In the genomic region with DNA sequence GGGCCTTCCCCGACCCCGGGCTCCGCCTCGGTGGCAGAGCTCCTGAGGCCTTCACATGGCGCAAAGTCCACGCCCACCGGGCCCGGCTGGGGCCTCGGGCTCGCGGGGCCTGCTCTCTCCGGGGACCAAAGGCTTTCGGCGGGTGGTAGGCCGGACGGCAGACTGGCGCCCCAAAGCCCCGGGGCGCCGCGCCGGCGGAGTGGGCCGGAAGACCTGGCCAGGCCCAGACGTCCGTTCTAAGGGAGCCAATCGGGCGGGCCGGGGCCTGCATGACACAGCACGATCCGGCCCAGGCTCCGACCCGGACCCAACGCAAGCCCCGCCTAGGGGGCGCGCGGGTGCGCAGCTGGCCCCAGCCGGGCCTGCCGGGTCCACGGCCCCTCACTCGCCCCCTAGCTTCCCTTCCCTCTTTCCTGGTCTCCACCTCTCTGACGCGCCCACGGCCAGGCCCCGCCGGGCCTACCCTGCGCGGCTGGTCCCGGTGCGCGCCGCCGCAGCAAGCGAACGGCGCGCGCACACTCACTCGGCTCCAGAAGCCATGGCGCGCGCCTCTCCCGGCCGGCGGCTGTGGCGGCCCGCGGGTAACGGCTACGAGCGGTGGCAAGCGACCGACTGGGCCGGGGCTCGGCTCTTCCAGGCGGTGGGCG, we compare ENCODE assay signal across 8 cellular contexts. TPM values are rescaled to one million over a fixed set of nuclear protein-coding genes. Genes with fewer than 3 reads are reported as not detected.
DNase-seq lines count a peak whose midpoint lies in the region; ATAC-seq and TF ChIP-seq lines count a peak whose summit lies in the region.

No MANE protein-coding gene starts in this region.

- BruUV-seq in Caco-2 (replicated peaks; lab: Mats Ljungman, UMichigan), result no TSS peak

- ATAC-seq in GM19463 (IDR thresholded peaks at IDR 0.05; ENCODE audit: unreplicated experiment), result peak; percentile 53

- CTCF ChIA-PET in Caco-2 (lab: Charles Lee), result interaction anchor here (0.5 to 2.2 kb wide), 17 partner anchors 9 to 1119 kb away, joined by 3 to 9 read pairs (median 4); a partner anchor contains a TSS

- peak overlapping the region; percentile 94 to 98 for H3K9ac ChIP-seq in mucosa of rectum (ENCODE audit: low read depth in 1 of 2, low read length in 2 of 2)

- H3K27me3 ChIP-seq in Caco-2 (replicated peaks; ENCODE audit: control insufficient read depth, insufficient read depth, low read length), result no peaks in the 10 kb centered on the region
- H3K27me3 ChIP-seq in mucosa of rectum (ENCODE audit: control insufficient read depth in 2 of 2, insufficient read depth in 2 of 2, low read length in 2 of 2), result no peaks in the 10 kb centered on the region

- H3K4me3 ChIP-seq in Caco-2 (ENCODE audit: low read depth, low read length) (peak overlapping the region; percentile 73), epithelial cell of proximal tubule (ENCODE audit: low read depth, low read length) (peak overlapping the region; percentile 93), mucosa of rectum (ENCODE audit: low read length in 2 of 2) (peak overlapping the region; percentile 86 to 92)

- peak overlapping the region; percentile 97 for H3K27ac Mint-ChIP-seq in Caco-2 (ENCODE audit: unreplicated experiment)

- H3K4me3 Mint-ChIP-seq in Caco-2 (ENCODE audit: unreplicated experiment), result peak overlapping the region; percentile 93

- intact Hi-C loops in Caco-2 (cut with micrococcal nuclease; ENCODE audit: unreplicated experiment), result loop anchor here (1.0 kb wide), 3 partner anchors 8 to 83 kb away; a partner anchor contains a TSS

- TF ChIP-seq CTCF in Caco-2 (IDR thresholded peaks at IDR 0.05; ENCODE audit: insufficient read depth in 1 of 2, low read depth in 1 of 2, low read length in 1 of 2, severe bottlenecking in 1 of 2, unreplicated experiment in 1 of 2), result peak; percentile 41 to 52
- peak; percentile 39 for TF ChIP-seq CTCF in epithelial cell of proximal tubule (conservative IDR thresholded peaks at IDR 0.05; ENCODE audit: low read depth, low read length)

- DNase-seq in Caco-2, result peak; percentile 86 to 94
- DNase-seq in HK-2 (ENCODE audit: unreplicated experiment), result peak; percentile 75
- peak; percentile 83 for DNase-seq in NOMO-1 treated with DMSO at 0.1 percent for 48 hours (lab: John Stamatoyannopoulos, UW; ENCODE audit: unreplicated experiment)
- peak; percentile 51 for DNase-seq in activated T-cell treated with anti-CD3 and anti-CD28 coated beads for 4 hours
- no peak for DNase-seq in epithelial cell of proximal tubule (ENCODE audit: low read depth)
- DNase-seq in stimulated activated CD8-positive, alpha-beta memory T cell treated with anti-CD3 and anti-CD28 coated beads, Interleukin-4, amount 100 ng/mL, for 4 hours (ENCODE audit: low read depth in 2 of 2, low spot score in 1 of 2), result peak; percentile 35 to 55

- H3K36me3 ChIP-seq in Caco-2 (ENCODE audit: control insufficient read depth, insufficient read depth, low read length) (peaks cover 4% of the 10 kb centered on the region), mucosa of rectum (ENCODE audit: control insufficient read depth in 2 of 2, insufficient read depth in 2 of 2, low read length in 2 of 2) (peaks cover 22 to 25% of the 10 kb centered on the region in 2 donors)

- peak overlapping the region; percentile 100 for H3K27ac ChIP-seq in mucosa of rectum (ENCODE audit: low read depth in 2 of 2, low read length in 2 of 2)

- H3K27me3 Mint-ChIP-seq in Caco-2 (ENCODE audit: insufficient read depth, unreplicated experiment), result no peaks in the 10 kb centered on the region

- peaks cover 22% of the 10 kb centered on the region for H3K4me1 Mint-ChIP-seq in Caco-2 (ENCODE audit: low read depth, unreplicated experiment)

- H3K36me3 Mint-ChIP-seq in Caco-2 (ENCODE audit: insufficient read depth, unreplicated experiment), result peaks cover 66% of the 10 kb centered on the region

- H3K9me3 Mint-ChIP-seq in Caco-2 (ENCODE audit: unreplicated experiment), result no peaks in the 10 kb centered on the region

- H3K9me3 ChIP-seq in Caco-2 (no peaks in the 10 kb centered on the region), mucosa of rectum (ENCODE audit: control insufficient read depth in 2 of 2, low read length in 2 of 2) (no peaks in the 10 kb centered on the region)

- H3K4me1 ChIP-seq in Caco-2, result peaks cover 12% of the 10 kb centered on the region
- peaks cover 20 to 24% of the 10 kb centered on the region in 2 donors for H3K4me1 ChIP-seq in mucosa of rectum (ENCODE audit: control insufficient read depth in 2 of 2, insufficient read depth in 2 of 2, low read length in 2 of 2)

- POLR2A ChIA-PET in Caco-2 (lab: Charles Lee), result interaction anchor here (0.5 to 1.9 kb wide), 21 partner anchors 8 to 1561 kb away, joined by 3 to 16 read pairs (median 4); a partner anchor contains a TSS

RNA-seq across cellular contexts. Expression of a gene that starts 0.5 kb away (rescaled TPM):
- total RNA-seq in Caco-2 (2022) (281 TPM in 2 replicates), epithelial cell of proximal tubule (244 and 371 TPM in 2 replicates)

RNA-seq across cellular contexts. Expression of a gene that starts 7.8 kb away (rescaled TPM):
- 68.9 and 74.8 TPM in 2 replicates for total RNA-seq in Caco-2 (2022)
- total RNA-seq in epithelial cell of proximal tubule, result 47.3 and 60.3 TPM in 2 replicates

RNA-seq across cellular contexts. Expression of a gene that starts 24.5 kb away (rescaled TPM):
- total RNA-seq in Caco-2 (2022), result 38.7 and 41.5 TPM in 2 replicates
- total RNA-seq in epithelial cell of proximal tubule, result 18.6 and 27.8 TPM in 2 replicates

RNA-seq across cellular contexts. Expression of a gene that starts 31.0 kb away (rescaled TPM):
- total RNA-seq in Caco-2 (2022) (235 and 239 TPM in 2 replicates), epithelial cell of proximal tubule (201 and 268 TPM in 2 replicates)

RNA-seq across cellular contexts. Expression of a gene that starts 43.7 kb away (rescaled TPM):
- 5.8 and 6.4 TPM in 2 replicates for total RNA-seq in Caco-2 (2022)
- total RNA-seq in epithelial cell of proximal tubule, result 14.0 and 27.7 TPM in 2 replicates
